Comparison of ENCODE assay signal across 28 cellular contexts in the genomic region with DNA sequence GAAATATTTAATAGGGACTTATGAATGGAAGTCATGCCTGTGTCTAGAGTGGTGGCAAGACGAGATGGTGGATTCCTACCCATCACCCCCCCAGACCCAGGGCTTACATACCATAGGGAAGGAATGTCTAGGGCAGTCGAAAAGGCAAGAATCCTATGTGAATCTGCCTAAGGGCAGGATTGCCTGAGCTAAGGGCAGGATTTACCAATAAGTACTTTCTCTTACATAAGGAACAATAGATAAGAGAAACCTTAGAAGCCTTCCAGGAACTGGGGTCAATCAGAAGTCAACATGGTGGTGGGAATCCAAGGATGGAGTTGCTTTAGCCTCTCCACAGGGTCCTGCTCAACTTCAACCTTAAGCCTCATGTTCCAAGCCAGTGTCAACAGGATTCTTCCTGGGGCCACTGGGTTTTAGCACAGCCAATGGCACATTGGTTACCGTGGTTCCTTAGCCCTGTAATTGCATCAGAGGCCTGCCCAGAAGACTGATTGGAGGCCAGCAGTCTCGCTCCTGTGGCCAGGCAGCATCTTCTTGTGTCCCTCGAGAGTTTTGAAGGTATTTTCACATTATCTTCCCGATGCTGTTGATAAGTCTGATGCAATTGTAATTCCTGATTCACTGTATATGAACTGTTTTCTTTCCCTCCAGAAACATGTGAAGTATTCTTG. TPM values are rescaled to one million over a fixed set of nuclear protein-coding genes. Genes with fewer than 3 reads are reported as not detected.
DNase-seq lines count a peak whose midpoint lies in the region; ATAC-seq and TF ChIP-seq lines count a peak whose summit lies in the region.
"Had no signal": no experiment of that assay in that cellular context is flagged by ENCODE, and none has a peak within 500 bp of the region (broad histone marks: within the 10 kb centered on the region; RNA-seq: fewer than 3 reads in every experiment).

No MANE protein-coding gene starts in this region.

- H3K4ac ChIP-seq in trophoblast cell (ENCODE audit: low read depth, low read length) = no peak overlapping the region

- no peak overlapping the region for H3K27ac ChIP-seq in trophoblast cell (ENCODE audit: low read depth, low read length)
- H3K27ac ChIP-seq: A549, C4-2B, HL-60, PC-9, SJSA1 had no signal

- H3K9me3 ChIP-seq in Loucy (ENCODE audit: insufficient read depth, low read depth, low read length) (no peaks in the 10 kb centered on the region), trophoblast cell (ENCODE audit: insufficient read depth, low read depth, low read length) (no peaks in the 10 kb centered on the region)
- H3K9me3 ChIP-seq: A549, Caco-2, SJSA1 had no signal

- H2BK12ac ChIP-seq in trophoblast cell (ENCODE audit: low read length) = no peak overlapping the region

- no peak overlapping the region for H2AK5ac ChIP-seq in trophoblast cell (ENCODE audit: low read length)

- H3K4me1 ChIP-seq in Loucy (ENCODE audit: insufficient read depth, low read length, poor library complexity, severe bottlenecking) (peaks cover 29% of the 10 kb centered on the region), trophoblast cell (ENCODE audit: control insufficient read depth in 1 of 2, insufficient read depth in 2 of 2, low read length in 2 of 2) (peaks cover 2 to 7% of the 10 kb centered on the region in 2 experiments)
- H3K4me1 ChIP-seq: A549, Caco-2, SJSA1 had no signal

- no peak overlapping the region for H3K18ac ChIP-seq in trophoblast cell (ENCODE audit: low read length)

- H3K9ac ChIP-seq in Loucy (ENCODE audit: low read depth, low read length, poor library complexity, severe bottlenecking) = no peak overlapping the region
- H3K9ac ChIP-seq in trophoblast cell (ENCODE audit: low read length) = no peak overlapping the region

- no peak overlapping the region for H4K8ac ChIP-seq in trophoblast cell (ENCODE audit: low read depth, low read length)

- peaks cover 9% of the 10 kb centered on the region; the same call in 1 of the 2 replicates for H3K79me2 ChIP-seq in Loucy (ENCODE audit: insufficient read depth, low read length)
- no peaks in the 10 kb centered on the region for H3K79me2 ChIP-seq in trophoblast cell (ENCODE audit: control insufficient read depth, insufficient read depth, low read length, poor library complexity)

- no peaks in the 10 kb centered on the region for H4K20me1 ChIP-seq in Loucy (ENCODE audit: insufficient read depth, low read length, poor library complexity, severe bottlenecking)

- H3K27me3 ChIP-seq in Loucy (ENCODE audit: insufficient read depth, low read length, poor library complexity, severe bottlenecking) = no peaks in the 10 kb centered on the region
- no peaks in the 10 kb centered on the region for H3K27me3 ChIP-seq in trophoblast cell (ENCODE audit: insufficient read depth, low read length)
- H3K27me3 ChIP-seq: SJSA1 had no signal

- H3K36me3 ChIP-seq in Loucy (ENCODE audit: insufficient read depth, low read length) (no peaks in the 10 kb centered on the region; the same call in 1 of the 2 replicates), trophoblast cell (ENCODE audit: control insufficient read depth in 1 of 2, insufficient read depth in 2 of 2, low read length in 2 of 2) (no peaks in the 10 kb centered on the region)
- H3K36me3 ChIP-seq: SJSA1 had no signal

- H3K14ac ChIP-seq in trophoblast cell (ENCODE audit: low read length) = no peak overlapping the region

- H4K91ac ChIP-seq in trophoblast cell (ENCODE audit: low read depth, low read length) = no peak overlapping the region

- no peak for TF ChIP-seq CTCF in Loucy (conservative IDR thresholded peaks at IDR 0.05; ENCODE audit: low read length)

- H3K4me2 ChIP-seq in Loucy (ENCODE audit: low read depth, low read length, poor library complexity, severe bottlenecking) (peak overlapping the region; percentile 57), trophoblast cell (ENCODE audit: low read length) (no peak overlapping the region)
- H3K4me2 ChIP-seq: A549, PC-9 had no signal

- ATAC-seq in esophagus mucosa = peak; percentile 6
- ATAC-seq in stimulated activated naive CD8-positive, alpha-beta T cell treated with anti-CD3 and anti-CD28 coated beads, Interleukin-15, Interleukin-2, amounts not matched to agents 100 U/mL and 50 U/mL, for 24 hours = no peak
- ATAC-seq: A549; CD8-positive, alpha-beta T cell; HCT116; Right ventricle myocardium inferior had no signal

- no peak overlapping the region for H2BK120ac ChIP-seq in trophoblast cell (ENCODE audit: insufficient read depth, low read length, poor library complexity)

- H2BK5ac ChIP-seq in trophoblast cell (ENCODE audit: low read depth, low read length, poor library complexity) = no peak overlapping the region

- DNase-seq in amniotic epithelial cell (ENCODE audit: low read depth) (peak; percentile 6), trophoblast cell (peak; percentile 93 to 98), SIG-M5 treated with dmso at 0.1 percent for 504 hours (lab: John Stamatoyannopoulos, UW; ENCODE audit: unreplicated experiment) (no peak), cerebellar nuclear complex (lab: John Stamatoyannopoulos, UW) (no peak)
- DNase-seq in activated T-cell treated with anti-CD3 and anti-CD28 coated beads, Interleukin-2, amount 50 U/mL, for 1 hour = no peak
- DNase-seq in stimulated activated naive CD8-positive, alpha-beta T cell treated with anti-CD3 and anti-CD28 coated beads, Interleukin-15, Interleukin-2, amounts not matched to agents 100 U/mL and 50 U/mL, for 24 hours = no peak
- DNase-seq: Caco-2; CD8-positive, alpha-beta T cell; DMS 273 treated with DMSO at 0.1 percent for 48 hours; DMS79; EL; Karpas-422; NCI-H1092 treated with DMSO at 0.1 percent for 48 hours; NCI-H1436; NCI-H187; NCI-H2171 treated with DMSO at 0.1 percent for 48 hours; NCI-H524 treated with DMSO at 0.1 percent for 48 hours; NCI-H774; NK-92 treated with Interleukin-12 subunit alpha and Interleukin-12 subunit beta, amount 100 ng/mL, for 24 hours; PC-9 had no signal

- no peaks in the 10 kb centered on the region for H3F3A ChIP-seq in Loucy (ENCODE audit: low read depth)

- no peaks in the 10 kb centered on the region for H3K79me1 ChIP-seq in trophoblast cell (ENCODE audit: low read length)

- H2AFZ ChIP-seq in Loucy (ENCODE audit: low read length) = no peak overlapping the region
- H2AFZ ChIP-seq in trophoblast cell (ENCODE audit: insufficient read depth, low read length, poor library complexity) = no peak overlapping the region
- H2AFZ ChIP-seq: PC-9 had no signal

- no peak overlapping the region for H3K4me3 ChIP-seq in Loucy (ENCODE audit: low read length, poor library complexity, severe bottlenecking)
- H3K4me3 ChIP-seq in trophoblast cell (ENCODE audit: low read depth, low read length) = no peak overlapping the region
- H3K4me3 ChIP-seq: A549, PC-9, SJSA1 had no signal

- H3K23ac ChIP-seq in trophoblast cell (ENCODE audit: low read length) = no peak overlapping the region

- no peaks in the 10 kb centered on the region for H3K9me2 ChIP-seq in Loucy (replicated peaks; ENCODE audit: low read depth, low read length)

- no peak overlapping the region for H4K12ac ChIP-seq in trophoblast cell (ENCODE audit: low read depth, low read length)

- no CpG with 5 or more reads among the region's 6 CpGs for WGBS in trophoblast cell (ENCODE audit: extremely low coverage, insufficient coverage, insufficient read length)

RNA-seq across cellular contexts. Expression of a gene that starts 20.7 kb away (rescaled TPM):
- total RNA-seq in esophagus mucosa = 39.6 TPM
- 7.6 and 8.6 TPM in 2 replicates for polyA plus RNA-seq in trophoblast cell (2013)

Comparison
In these comparisons a context has a peak if more than half of its experiments do, and no peak if none do; other contexts are left out.
1. DNase-seq: peak in amniotic epithelial cell (single experiment) and trophoblast cell (2 of 2); none in activated T-cell treated with anti-CD3 and anti-CD28 coated beads, Interleukin-2, amount 50 U/mL, for 1 hour (single experiment), stimulated activated naive CD8-positive, alpha-beta T cell treated with anti-CD3 and anti-CD28 coated beads, Interleukin-15, Interleukin-2, amounts not matched to agents 100 U/mL and 50 U/mL, for 24 hours (single experiment), SIG-M5 treated with dmso at 0.1 percent for 504 hours (single experiment) and cerebellar nuclear complex (0 of 2).